Comparison of ENCODE assay signal across 8 cellular contexts in genomic region chr2:219522111-219523030, GRCh38. TPM values are rescaled to one million over a fixed set of nuclear protein-coding genes. Genes with fewer than 3 reads are reported as not detected.
DNase-seq lines count a peak whose midpoint lies in the region; ATAC-seq, FAIRE-seq and TF ChIP-seq lines count a peak whose summit lies in the region.

No MANE protein-coding gene starts in this region.

- no peak overlapping the region for H3K4ac ChIP-seq in neuronal stem cell (ENCODE audit: low read length)

- H3K4me3 Mint-ChIP-seq in Caco-2 (ENCODE audit: unreplicated experiment), result peak overlapping the region; percentile 58

- H3K4me1 ChIP-seq in Caco-2 (peaks cover 25% of the 10 kb centered on the region), neuronal stem cell (ENCODE audit: control insufficient read depth in 2 of 2, insufficient read depth in 1 of 2, low read depth in 1 of 2, low read length in 2 of 2) (peaks cover 40 to 42% of the 10 kb centered on the region in 2 donors), kidney (ENCODE audit: control insufficient read depth in 1 of 2, insufficient read depth in 1 of 2, low read depth in 1 of 2, low read length in 2 of 2) (no peaks in the 10 kb centered on the region)

- no peaks in the 10 kb centered on the region for H3K9me3 ChIP-seq in Caco-2
- H3K9me3 ChIP-seq in neuronal stem cell (replicated peaks in 1 of 2; ENCODE audit: control insufficient read depth in 2 of 2, insufficient read depth in 1 of 2, low read depth in 1 of 2, low read length in 2 of 2), result no peaks in the 10 kb centered on the region
- H3K9me3 ChIP-seq in kidney (ENCODE audit: control insufficient read depth in 1 of 2, low read length in 2 of 2), result no peaks in the 10 kb centered on the region

- H3K36me3 ChIP-seq in Caco-2 (ENCODE audit: control insufficient read depth, insufficient read depth, low read length) (no peaks in the 10 kb centered on the region), neuronal stem cell (replicated peaks in 1 of 2; ENCODE audit: control insufficient read depth in 2 of 2, insufficient read depth in 2 of 2, low read length in 2 of 2) (no peaks in the 10 kb centered on the region), kidney (ENCODE audit: control insufficient read depth in 1 of 2, insufficient read depth in 2 of 2, low read length in 2 of 2) (no peaks in the 10 kb centered on the region)

- no peak overlapping the region for H3K23ac ChIP-seq in neuronal stem cell (ENCODE audit: low read depth, low read length, poor library complexity)

- H2BK120ac ChIP-seq in neuronal stem cell (ENCODE audit: low read depth, low read length), result no peak overlapping the region

- H2BK15ac ChIP-seq in neuronal stem cell (ENCODE audit: low read length), result peak overlapping the region; percentile 44

- peaks cover 26% of the 10 kb centered on the region for H3K4me1 Mint-ChIP-seq in Caco-2 (ENCODE audit: low read depth, unreplicated experiment)

- no TSS peak for BruUV-seq in Caco-2 (replicated peaks; lab: Mats Ljungman, UMichigan)

- no peaks in the 10 kb centered on the region for H3K9me3 Mint-ChIP-seq in Caco-2 (ENCODE audit: unreplicated experiment)

- H2BK12ac ChIP-seq in neuronal stem cell (ENCODE audit: low read length), result no peak overlapping the region

- no peaks in the 10 kb centered on the region for H3K79me1 ChIP-seq in neuronal stem cell (ENCODE audit: low read depth, low read length)

- FAIRE-seq in kidney (lab: Jason Lieb, UNC), result no peak

- CTCF ChIA-PET in Caco-2 (lab: Charles Lee), result interaction anchor here (0.5 to 3.1 kb wide), 4 partner anchors 7 to 24 kb away, joined by 3 to 27 read pairs (median 8); partner anchors contain the start of gene GMPPA

- H4K91ac ChIP-seq in neuronal stem cell (ENCODE audit: low read depth, low read length, poor library complexity), result no peak overlapping the region

- POLR2A ChIA-PET in Caco-2 (lab: Charles Lee), result no interaction called here

- no peak overlapping the region for H2BK5ac ChIP-seq in neuronal stem cell (ENCODE audit: low read length)

- peak overlapping the region; percentile 77 for H3K18ac ChIP-seq in neuronal stem cell (ENCODE audit: low read length)

- peak overlapping the region; percentile 73 for H3K27ac Mint-ChIP-seq in Caco-2 (ENCODE audit: unreplicated experiment)

- H3K27me3 ChIP-seq in Caco-2 (replicated peaks; ENCODE audit: control insufficient read depth, insufficient read depth, low read length) (no peaks in the 10 kb centered on the region), neuronal stem cell (ENCODE audit: control insufficient read depth in 3 of 3, insufficient read depth in 3 of 3, low read depth in 1 of 3, low read length in 3 of 3) (peaks cover 4 to 72% (median 33%) of the 10 kb centered on the region in 3 experiments)

- TF ChIP-seq CTCF in Caco-2 (IDR thresholded peaks at IDR 0.05; ENCODE audit: insufficient read depth in 1 of 2, low read depth in 1 of 2, low read length in 1 of 2, severe bottlenecking in 1 of 2, unreplicated experiment in 1 of 2) (no peak), epithelial cell of proximal tubule (conservative IDR thresholded peaks at IDR 0.05; ENCODE audit: low read depth, low read length) (no peak), kidney (IDR thresholded peaks at IDR 0.05; ENCODE audit: borderline replicate concordance, extremely low read depth, insufficient read depth) (no peak)

- no peaks in the 10 kb centered on the region for H3K36me3 Mint-ChIP-seq in Caco-2 (ENCODE audit: insufficient read depth, unreplicated experiment)

- ATAC-seq in HG02981 (IDR thresholded peaks at IDR 0.05; ENCODE audit: unreplicated experiment), result no peak

- H3K9ac ChIP-seq in neuronal stem cell (ENCODE audit: low read depth, low read length, poor library complexity) (peak overlapping the region; percentile 75), kidney (ENCODE audit: low read length in 2 of 2) (no peak overlapping the region)

- H3K4me3 ChIP-seq in Caco-2 (ENCODE audit: low read depth, low read length) (no peak overlapping the region), epithelial cell of proximal tubule (ENCODE audit: low read depth, low read length) (peak overlapping the region; percentile 40), neuronal stem cell (ENCODE audit: low read length in 2 of 2) (no peak overlapping the region), kidney (ENCODE audit: low read length in 2 of 2) (no peak overlapping the region)

- peak overlapping the region; percentile 82 for H2AFZ ChIP-seq in neuronal stem cell (ENCODE audit: low read length)

- WGBS in neuronal stem cell (ENCODE audit: extremely low coverage in 2 of 2, insufficient read length in 2 of 2, insufficient replicate concordance in 1 of 2), 2 donors, result no CpG with 5 or more reads among the region's 70 CpGs

- H3K27ac ChIP-seq in neuronal stem cell (replicated peaks; ENCODE audit: low read length) (peak overlapping the region; percentile 20), kidney (ENCODE audit: low read depth in 2 of 2, low read length in 2 of 2) (no peak overlapping the region)

- intact Hi-C loops in Caco-2 (cut with micrococcal nuclease; ENCODE audit: unreplicated experiment) (no loop called here), kidney (cut with DNase I) (loop anchor here (10.0 kb wide), 1 partner anchor 48 kb away; no protein-coding TSS in a partner anchor)

- peak overlapping the region; percentile 60 for H2AK5ac ChIP-seq in neuronal stem cell (ENCODE audit: low read depth, low read length)

- H3K14ac ChIP-seq in neuronal stem cell (ENCODE audit: low read length), result peak overlapping the region; percentile 11

- DNase-seq in Caco-2 (peak in 1 of 2 experiments; percentile 45), NCI-H510A (lab: John Stamatoyannopoulos, UW) (peak; percentile 43), epithelial cell of proximal tubule (ENCODE audit: low read depth) (no peak), neuronal stem cell (ENCODE audit: low spot score) (no peak), activated gamma-delta T cell treated with Interleukin-2 at 50 U/mL for 16 hours (no peak), kidney (no peak), activated gamma-delta T cell (lab: John Stamatoyannopoulos, UW) (no peak)

- H3K4me2 ChIP-seq in neuronal stem cell (ENCODE audit: insufficient read depth, low read length, poor library complexity, severe bottlenecking), result peak overlapping the region; percentile 58

- H4K8ac ChIP-seq in neuronal stem cell (ENCODE audit: low read depth, low read length), result no peak overlapping the region

- H3K27me3 Mint-ChIP-seq in Caco-2 (ENCODE audit: insufficient read depth, unreplicated experiment), result peaks cover 9% of the 10 kb centered on the region

RNA-seq across cellular contexts. Expression of gene ASIC4, which starts 8.1 kb away (rescaled TPM):
- total RNA-seq in Caco-2 (2022), result 0.16 and 0.19 TPM in 2 replicates
- total RNA-seq in epithelial cell of proximal tubule, result not detected in 2 replicates
- polyA plus RNA-seq in neuronal stem cell (2013, experiment 1 of 2), result 0.14 TPM
- polyA plus RNA-seq in neuronal stem cell (2013, experiment 2 of 2), result 0.15 TPM
- not detected for total RNA-seq in kidney
- polyA plus RNA-seq in kidney (ENCODE audit: insufficient read depth, low read depth, low replicate concordance), result not detected

RNA-seq across cellular contexts. Expression of gene CHPF, which starts 21.2 kb away (rescaled TPM):
- 26.4 and 27.3 TPM in 2 replicates for total RNA-seq in Caco-2 (2022)
- 96.2 and 122 TPM in 2 replicates for total RNA-seq in epithelial cell of proximal tubule
- 12.6 TPM for polyA plus RNA-seq in neuronal stem cell (2013, experiment 1 of 2)
- polyA plus RNA-seq in neuronal stem cell (2013, experiment 2 of 2), result 12.8 TPM
- 59.5 TPM for total RNA-seq in kidney
- polyA plus RNA-seq in kidney (ENCODE audit: insufficient read depth, low read depth, low replicate concordance), result 57.3 TPM

RNA-seq across cellular contexts. Expression of gene TMEM198, which starts 21.5 kb away (rescaled TPM):
- 8.5 and 9.1 TPM in 2 replicates for total RNA-seq in Caco-2 (2022)
- total RNA-seq in epithelial cell of proximal tubule, result 1.6 and 1.7 TPM in 2 replicates
- polyA plus RNA-seq in neuronal stem cell (2013, experiment 1 of 2), result 2.7 TPM
- polyA plus RNA-seq in neuronal stem cell (2013, experiment 2 of 2), result 1.8 TPM
- 4.5 TPM for total RNA-seq in kidney
- polyA plus RNA-seq in kidney (ENCODE audit: insufficient read depth, low read depth, low replicate concordance), result 4.2 TPM

RNA-seq across cellular contexts. Expression of gene GMPPA, which starts 23.7 kb away (rescaled TPM):
- total RNA-seq in Caco-2 (2022), result 51.0 and 53.7 TPM in 2 replicates
- total RNA-seq in epithelial cell of proximal tubule, result 27.2 and 35.3 TPM in 2 replicates
- 11.1 TPM for polyA plus RNA-seq in neuronal stem cell (2013, experiment 1 of 2)
- 10.9 TPM for polyA plus RNA-seq in neuronal stem cell (2013, experiment 2 of 2)
- 33.9 TPM for total RNA-seq in kidney
- polyA plus RNA-seq in kidney (ENCODE audit: insufficient read depth, low read depth, low replicate concordance), result 53.1 TPM

RNA-seq across cellular contexts. Expression of gene OBSL1, which starts 49.0 kb away (rescaled TPM):
- total RNA-seq in Caco-2 (2022) (56.2 and 57.6 TPM in 2 replicates), epithelial cell of proximal tubule (38.8 and 87.0 TPM in 2 replicates), kidney (123 TPM)
- 40.6 TPM for polyA plus RNA-seq in neuronal stem cell (2013, experiment 1 of 2)
- 41.4 TPM for polyA plus RNA-seq in neuronal stem cell (2013, experiment 2 of 2)
- polyA plus RNA-seq in kidney (ENCODE audit: insufficient read depth, low read depth, low replicate concordance), result 89.5 TPM
